In the genomic region with DNA sequence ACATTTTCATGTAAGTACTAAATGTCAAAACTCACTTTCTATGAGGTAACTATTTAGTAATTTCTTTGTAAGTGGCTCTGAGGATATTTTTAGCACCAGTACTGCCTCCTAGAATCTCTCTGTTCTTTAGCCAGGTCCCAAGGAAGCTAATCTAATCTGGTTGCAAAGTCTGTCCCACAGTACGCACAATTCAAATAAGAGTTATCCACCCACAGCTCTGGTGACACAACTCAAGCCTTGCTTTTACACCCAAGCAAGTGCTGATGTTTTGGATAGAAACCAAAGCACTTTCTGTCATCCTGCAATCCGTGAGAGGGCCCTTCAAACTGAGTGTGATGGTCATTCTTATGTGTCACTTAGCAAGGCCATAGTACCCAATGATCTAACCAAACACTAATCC, we compare ENCODE assay signal across 26 cellular contexts. TPM values are rescaled to one million over a fixed set of nuclear protein-coding genes. Genes with fewer than 3 reads are reported as not detected.
DNase-seq lines count a peak whose midpoint lies in the region; ATAC-seq, FAIRE-seq and TF ChIP-seq lines count a peak whose summit lies in the region.
"Had no signal": no experiment of that assay in that cellular context is flagged by ENCODE, and none has a peak within 500 bp of the region (broad histone marks: within the 10 kb centered on the region; RNA-seq: fewer than 3 reads in every experiment).

No MANE protein-coding gene starts in this region.

- DNase-seq in activated T-cell treated with anti-CD3 and anti-CD28 coated beads, Interleukin-2, amount 50 U/mL, for 24 hours, result no peak
- DNase-seq in activated T-cell treated with anti-CD3 and anti-CD28 coated beads for 4 hours, result no peak
- DNase-seq in GM12891 (ENCODE audit: insufficient read length, low spot score), result no peak
- peak in 2 of 4 experiments; percentile 4 to 18 for DNase-seq in K562 (ENCODE audit: extremely low read depth in 1 of 4, low spot score in 3 of 4)
- DNase-seq in right lobe of liver, result no peak
- DNase-seq in DMS53 treated with DMSO at 0.1 percent for 48 hours (lab: John Stamatoyannopoulos, UW; ENCODE audit: unreplicated experiment), result no peak
- no peak for DNase-seq in anterior cingulate cortex (lab: John Stamatoyannopoulos, UW)
- DNase-seq: activated CD4-positive, alpha-beta T cell treated with anti-CD3 and anti-CD28 coated beads, Interleukin-2, amount 50 U/mL, for 1 hour; activated gamma-delta T cell; EL; H9; Kasumi-1; NCI-H187; NCI-H526 treated with DMSO at 0.1 percent for 48 hours; Peyer's patch; stimulated activated CD4-positive, alpha-beta T cell treated with anti-CD3 and anti-CD28 coated beads, Interleukin-1b, Interleukin-23, amount 100 ng/mL, for 48 hours; T-helper 17 cell; upper lobe of right lung had no signal

- H3K9me3 ChIP-seq in K562 (replicated peaks; ENCODE audit: control insufficient read depth, insufficient read depth, low read depth, low read length), result no peaks in the 10 kb centered on the region
- H3K9me3 ChIP-seq in right lobe of liver, result no peaks in the 10 kb centered on the region
- H3K9me3 ChIP-seq: ascending aorta, Peyer's patch, prostate gland, upper lobe of right lung had no signal

- no peak overlapping the region for H3K9ac ChIP-seq in K562 (ENCODE audit: insufficient read depth in 1 of 2, low read depth in 2 of 2, low read length in 2 of 2)

- H3K36me3 Mint-ChIP-seq in activated T-cell treated with anti-CD3 and anti-CD28 coated beads, Interleukin-2, amount 50 U/mL, for 24 hours (ENCODE audit: low read depth), result peaks cover under 1% of the 10 kb centered on the region

- no peak overlapping the region for H3K27ac ChIP-seq in K562 (ENCODE audit: extremely low read depth, low read depth, low read length)
- H3K27ac ChIP-seq in right lobe of liver, result no peak overlapping the region
- H3K27ac ChIP-seq: ascending aorta, prostate gland, upper lobe of right lung had no signal

- H3K27me3 ChIP-seq in K562 (ENCODE audit: control insufficient read depth in 2 of 2, insufficient read depth in 2 of 2, low read length in 2 of 2) (peaks cover 12 to 32% of the 10 kb centered on the region in 2 experiments), right lobe of liver (no peaks in the 10 kb centered on the region)
- H3K27me3 ChIP-seq: ascending aorta, Peyer's patch, upper lobe of right lung had no signal

- H3K9me3 Mint-ChIP-seq in activated T-cell treated with anti-CD3 and anti-CD28 coated beads, Interleukin-2, amount 50 U/mL, for 24 hours, result no peaks in the 10 kb centered on the region
- H3K9me3 Mint-ChIP-seq: H9 had no signal

- in situ Hi-C loops in K562 (cut with MboI), result loop anchor here (25.0 kb wide), 1 partner anchor 464 kb away; no protein-coding TSS in a partner anchor

- 0% methylated on average over 2 of the region's 2 CpGs for WGBS in K562 (ENCODE audit: insufficient coverage, low coverage, missing lambda C conversion rate)
- 0% methylated on average over 2 of the region's 2 CpGs for WGBS in right lobe of liver (ENCODE audit: insufficient coverage, low coverage, low lambda C conversion rate, missing lambda C conversion rate)

- no peaks in the 10 kb centered on the region for H3K79me2 ChIP-seq in K562 (ENCODE audit: control insufficient read depth, insufficient read depth, low read length)

- no peak for ATAC-seq in K562
- peak; percentile 25 to 48 (median 40) for ATAC-seq in right lobe of liver
- ATAC-seq in GM18511 (IDR thresholded peaks at IDR 0.05; ENCODE audit: unreplicated experiment), result no peak
- ATAC-seq: T-helper 17 cell, upper lobe of right lung had no signal

- no peak for TF ChIP-seq RAD21 in K562 (CRISPR knock-in tag; conservative IDR thresholded peaks at IDR 0.05 in 1 of 2, IDR thresholded peaks at IDR 0.05 in 1 of 2)

- H3K4me3 ChIP-seq in K562 (no peak overlapping the region), right lobe of liver (no peak overlapping the region)
- H3K4me3 ChIP-seq: ascending aorta, Peyer's patch, prostate gland, upper lobe of right lung had no signal

- no peak overlapping the region for H3K4me2 ChIP-seq in K562 (ENCODE audit: insufficient read depth, low read length)

- H4K20me1 ChIP-seq in K562 (replicated peaks; ENCODE audit: control insufficient read depth, insufficient read depth, low read length), result peaks cover 5% of the 10 kb centered on the region; the same call in 1 of the 2 replicates

- no peaks in the 10 kb centered on the region for H3K27me3 Mint-ChIP-seq in activated T-cell treated with anti-CD3 and anti-CD28 coated beads, Interleukin-2, amount 50 U/mL, for 24 hours
- H3K27me3 Mint-ChIP-seq: T-helper 17 cell had no signal

- no TSS peak for BruUV-seq in K562 (replicated peaks; lab: Mats Ljungman, UMichigan)

- H3K4me1 ChIP-seq in K562 (replicated peaks in 1 of 2; ENCODE audit: control insufficient read depth in 2 of 2, insufficient read depth in 2 of 2, low read length in 2 of 2) (no peaks in the 10 kb centered on the region), right lobe of liver (peaks cover 0 to 16% (median 5%) of the 10 kb centered on the region in 4 donors)
- H3K4me1 ChIP-seq: ascending aorta, prostate gland had no signal

- H2AFZ ChIP-seq in K562 (ENCODE audit: low read depth, low read length), result no peak overlapping the region

- no peak for TF ChIP-seq EP300 in K562 (IDR thresholded peaks at IDR 0.05; ENCODE audit: low read length)

- H3K4me1 Mint-ChIP-seq in activated T-cell treated with anti-CD3 and anti-CD28 coated beads, Interleukin-2, amount 50 U/mL, for 24 hours (ENCODE audit: low read depth), result peaks cover 91% of the 10 kb centered on the region
- H3K4me1 Mint-ChIP-seq: H9 had no signal

- FAIRE-seq in GM12891 (lab: Jason Lieb, UNC), result peak; percentile 13
- peak; percentile 42 for FAIRE-seq in K562 (lab: Jason Lieb, UNC)
- FAIRE-seq: endothelial cell of umbilical vein, keratinocyte had no signal

- H3K9me1 ChIP-seq in K562 (ENCODE audit: control insufficient read depth, insufficient read depth, low read length), result no peaks in the 10 kb centered on the region

- CTCF ChIA-PET in K562 (lab: Yijun Ruan, JAX; ENCODE audit: low intra/inter-chr PET ratio), result no interaction called here

- no peaks in the 10 kb centered on the region for H3K36me3 ChIP-seq in K562 (ENCODE audit: control insufficient read depth, insufficient read depth, low read length)
- no peaks in the 10 kb centered on the region for H3K36me3 ChIP-seq in right lobe of liver
- H3K36me3 ChIP-seq: ascending aorta, Peyer's patch, prostate gland, upper lobe of right lung had no signal

- TF ChIP-seq CTCF in K562 (IDR thresholded peaks at IDR 0.05 in 2 of 3, conservative IDR thresholded peaks at IDR 0.05 in 1 of 3; ENCODE audit: insufficient read depth in 2 of 3, low read depth in 1 of 3, low read length in 3 of 3) (no peak), right lobe of liver (IDR thresholded peaks at IDR 0.05) (no peak)

- intact Hi-C loops in K562 (cut with micrococcal nuclease) (loop anchor here (10.0 kb wide), 2 partner anchors 227 to 397 kb away; no protein-coding TSS in a partner anchor), right lobe of liver (cut with DNase I) (no loop called here)

- peak overlapping the region; percentile 4 for H3K4me3 Mint-ChIP-seq in activated T-cell treated with anti-CD3 and anti-CD28 coated beads, Interleukin-2, amount 50 U/mL, for 24 hours
- H3K4me3 Mint-ChIP-seq: H9, T-helper 17 cell had no signal

- H3K27ac Mint-ChIP-seq in activated T-cell treated with anti-CD3 and anti-CD28 coated beads, Interleukin-2, amount 50 U/mL, for 24 hours, result peak overlapping the region; percentile 81
- H3K27ac Mint-ChIP-seq: H9 had no signal

- POLR2A ChIA-PET in K562 (lab: Yijun Ruan, JAX), result no interaction called here

- no peak for TF ChIP-seq POLR2A in GM12891 (IDR thresholded peaks at IDR 0.05; ENCODE audit: low read depth, low read length)
- no peak for TF ChIP-seq POLR2A in K562 (conservative IDR thresholded peaks at IDR 0.05)
- no peak for TF ChIP-seq POLR2A in right lobe of liver (IDR thresholded peaks at IDR 0.05)

RNA-seq across cellular contexts. Expression of gene GIMAP5, which starts 14.5 kb away (rescaled TPM):
- 20.0 TPM for polyA plus RNA-seq in GM12891 (2012; ENCODE audit: low read depth, missing spikeins)
- total RNA-seq in K562 (2011; cell fraction: chromatin; rRNA removed; ENCODE audit: low replicate concordance), result not detected in 2 replicates
- not detected in 2 replicates for total RNA-seq in K562 (2011; cell fraction: nucleolus; rRNA removed)
- total RNA-seq in K562 (2011; cell fraction: nucleoplasm; rRNA removed), result not detected in 2 replicates
- total RNA-seq in K562 (2014; rRNA removed) (not detected in 2 replicates), K562 (2014; rRNA removed; fragmentation: Illumina TruSeq; extraction: Trizol) (not detected in 2 replicates), K562 (2015; rRNA removed; fragmentation: Illumina TruSeq; extraction: Trizol) (not detected in 2 replicates), K562 (2021) (0.35 and 0.51 TPM in 2 replicates), right lobe of liver (1 to 10 TPM; 2.9 to 9.8 (median 8.0) TPM)
- polyA plus RNA-seq in K562 (2011; rRNA removed) (not detected in 2 replicates), K562 (2014; fragmentation: Illumina TruSeq; extraction: Trizol) (not detected in 2 replicates), K562 (2014; fragmentation: Nextera tagmentation; extraction: Ambion mirVana) (not detected), K562 (2014; rRNA removed) (not detected in 2 replicates)
- polyA plus RNA-seq in K562 (2011; cell fraction: cytosol; rRNA removed), result not detected in 2 replicates
- not detected in 2 replicates for polyA plus RNA-seq in K562 (2011; cell fraction: nucleus; rRNA removed)
- polyA plus RNA-seq in K562 (2012), result 0.48 TPM in 1 of 2 replicates, not detected in the other
- polyA minus RNA-seq in K562 (2011; rRNA and poly(A)+ RNA removed), result not detected in 2 replicates
- not detected in 2 replicates for polyA minus RNA-seq in K562 (2011; cell fraction: cytosol; rRNA and poly(A)+ RNA removed)
- polyA minus RNA-seq in K562 (2011; cell fraction: nucleus; rRNA and poly(A)+ RNA removed), result not detected in 2 replicates
- total RNA-seq: H9 had no signal
- polyA plus RNA-seq: BJ, keratinocyte had no signal

RNA-seq across cellular contexts. Expression of gene GIMAP1, which starts 35.3 kb away (rescaled TPM):
- 1.2 TPM for polyA plus RNA-seq in GM12891 (2012; ENCODE audit: low read depth, missing spikeins)
- not detected in 2 replicates for total RNA-seq in K562 (2011; cell fraction: chromatin; rRNA removed; ENCODE audit: low replicate concordance)
- not detected in 2 replicates for total RNA-seq in K562 (2011; cell fraction: nucleolus; rRNA removed)
- total RNA-seq in K562 (2011; cell fraction: nucleoplasm; rRNA removed), result not detected in 2 replicates
- total RNA-seq in K562 (2014; rRNA removed) (not detected in 2 replicates), K562 (2014; rRNA removed; fragmentation: Illumina TruSeq; extraction: Trizol) (not detected in 2 replicates), K562 (2015; rRNA removed; fragmentation: Illumina TruSeq; extraction: Trizol) (not detected in 2 replicates), K562 (2021) (0.11 and 0.13 TPM in 2 replicates), right lobe of liver (1 to 10 TPM in 5 of 6 experiments, under 1 TPM in 1; 0.73 to 2.4 (median 1.8) TPM)
- polyA plus RNA-seq in K562 (2011; rRNA removed) (not detected in 2 replicates), K562 (2014; fragmentation: Illumina TruSeq; extraction: Trizol) (not detected in 2 replicates), K562 (2014; fragmentation: Nextera tagmentation; extraction: Ambion mirVana) (not detected), K562 (2014; rRNA removed) (0.04 TPM in 1 of 2 replicates, not detected in the other)
- polyA plus RNA-seq in K562 (2011; cell fraction: cytosol; rRNA removed), result 0.03 TPM in 1 of 2 replicates, not detected in the other
- not detected in 2 replicates for polyA plus RNA-seq in K562 (2011; cell fraction: nucleus; rRNA removed)
- not detected in 2 replicates for polyA plus RNA-seq in K562 (2012)
- not detected in 2 replicates for polyA minus RNA-seq in K562 (2011; rRNA and poly(A)+ RNA removed)
- not detected in 2 replicates for polyA minus RNA-seq in K562 (2011; cell fraction: cytosol; rRNA and poly(A)+ RNA removed)
- polyA minus RNA-seq in K562 (2011; cell fraction: nucleus; rRNA and poly(A)+ RNA removed), result not detected in 2 replicates
- total RNA-seq: H9, SK-MEL-5 had no signal
- polyA plus RNA-seq: BJ, keratinocyte had no signal

RNA-seq across cellular contexts. Expression of gene TMEM176B, which starts 48.5 kb away (rescaled TPM):
- polyA plus RNA-seq in GM12891 (2012; ENCODE audit: low read depth, missing spikeins), result not detected
- not detected in 2 replicates for total RNA-seq in K562 (2011; cell fraction: chromatin; rRNA removed; ENCODE audit: low replicate concordance)
- not detected in 2 replicates for total RNA-seq in K562 (2011; cell fraction: nucleolus; rRNA removed)
- total RNA-seq in K562 (2011; cell fraction: nucleoplasm; rRNA removed), result not detected in 2 replicates
- total RNA-seq in K562 (2014; rRNA removed) (not detected in 2 replicates), K562 (2014; rRNA removed; fragmentation: Illumina TruSeq; extraction: Trizol) (not detected in 2 replicates), K562 (2015; rRNA removed; fragmentation: Illumina TruSeq; extraction: Trizol) (0.15 TPM in 1 of 2 replicates, not detected in the other), K562 (2021) (0.60 and 0.76 TPM in 2 replicates), right lobe of liver (1,000 to 10,000 TPM in 1 of 6 experiments, 100 to 1,000 TPM in 5; 711 to 1,315 (median 795) TPM)
- polyA plus RNA-seq in K562 (2011; rRNA removed) (not detected in 2 replicates), K562 (2014; fragmentation: Illumina TruSeq; extraction: Trizol) (not detected in 2 replicates), K562 (2014; fragmentation: Nextera tagmentation; extraction: Ambion mirVana) (not detected), K562 (2014; rRNA removed) (0.19 TPM in 1 of 2 replicates, not detected in the other)
- polyA plus RNA-seq in K562 (2011; cell fraction: cytosol; rRNA removed), result not detected in 2 replicates
- not detected in 2 replicates for polyA plus RNA-seq in K562 (2011; cell fraction: nucleus; rRNA removed)
- polyA plus RNA-seq in K562 (2012), result 0.21 and 0.69 TPM in 2 replicates
- polyA minus RNA-seq in K562 (2011; rRNA and poly(A)+ RNA removed), result not detected in 2 replicates
- not detected in 2 replicates for polyA minus RNA-seq in K562 (2011; cell fraction: cytosol; rRNA and poly(A)+ RNA removed)
- not detected in 2 replicates for polyA minus RNA-seq in K562 (2011; cell fraction: nucleus; rRNA and poly(A)+ RNA removed)
- total RNA-seq: endothelial cell of umbilical vein, glomerular endothelial cell, T-helper 17 cell had no signal
- polyA plus RNA-seq: BJ, keratinocyte had no signal

RNA-seq across cellular contexts. Expression of gene TMEM176A, which starts 48.9 kb away (rescaled TPM):
- not detected for polyA plus RNA-seq in GM12891 (2012; ENCODE audit: low read depth, missing spikeins)
- not detected in 2 replicates for total RNA-seq in K562 (2011; cell fraction: chromatin; rRNA removed; ENCODE audit: low replicate concordance)
- total RNA-seq in K562 (2011; cell fraction: nucleolus; rRNA removed), result not detected in 2 replicates
- not detected in 2 replicates for total RNA-seq in K562 (2011; cell fraction: nucleoplasm; rRNA removed)
- not detected in 2 replicates for total RNA-seq in K562 (2014; rRNA removed)
- not detected in 2 replicates for total RNA-seq in K562 (2014; rRNA removed; fragmentation: Illumina TruSeq; extraction: Trizol)
- total RNA-seq in K562 (2015; rRNA removed; fragmentation: Illumina TruSeq; extraction: Trizol), result not detected in 2 replicates
- 0.31 TPM in 1 of 2 replicates, not detected in the other for total RNA-seq in K562 (2021)
- polyA plus RNA-seq in K562 (2011; rRNA removed), result not detected in 2 replicates
- 0.04 TPM in 1 of 2 replicates, not detected in the other for polyA plus RNA-seq in K562 (2011; cell fraction: cytosol; rRNA removed)
- polyA plus RNA-seq in K562 (2011; cell fraction: nucleus; rRNA removed), result 0.27 TPM in 1 of 2 replicates, not detected in the other
- 0.27 and 0.32 TPM in 2 replicates for polyA plus RNA-seq in K562 (2012)
- polyA plus RNA-seq in K562 (2014; fragmentation: Illumina TruSeq; extraction: Trizol), result not detected in 2 replicates
- not detected for polyA plus RNA-seq in K562 (2014; fragmentation: Nextera tagmentation; extraction: Ambion mirVana)
- polyA plus RNA-seq in K562 (2014; rRNA removed), result not detected in 2 replicates
- not detected in 2 replicates for polyA minus RNA-seq in K562 (2011; rRNA and poly(A)+ RNA removed)
- not detected in 2 replicates for polyA minus RNA-seq in K562 (2011; cell fraction: cytosol; rRNA and poly(A)+ RNA removed)
- polyA minus RNA-seq in K562 (2011; cell fraction: nucleus; rRNA and poly(A)+ RNA removed), result not detected in 2 replicates
- 1,000 to 10,000 TPM in 1 of 6 experiments, 100 to 1,000 TPM in 5; 441 to 1,033 (median 702) TPM for total RNA-seq in right lobe of liver
- total RNA-seq: endothelial cell of umbilical vein, glomerular endothelial cell, H9, SK-MEL-5 had no signal
- polyA plus RNA-seq: BJ, endothelial cell of umbilical vein, keratinocyte had no signal

Comparison
In these comparisons a context has a peak if more than half of its experiments do, and no peak if none do; other contexts are left out.
1. ATAC-seq: peak in right lobe of liver (4 of 4); none in K562 (single experiment) and GM18511 (single experiment).
2. RNA of gene TMEM176B, which starts 48.5 kb away (total RNA-seq): 711 to 1,315 TPM in right lobe of liver; 0.15 to 0.76 TPM in K562; every median in the first group is over 100 times any median in the second.